In genomic region chr20:50165687-50166554, GRCh38 we compare ENCODE assay signal across 1 cellular context.
A peak's percentile ranks its signal among the peaks of the same experiment; 100 is the strongest.
TF ChIP-seq lines count a peak whose summit lies in the region.

No MANE protein-coding gene starts in this region.

TF ChIP-seq in HepG2, 621 proteins besides CTCF, POLR2A, EP300 and RAD21 (continued from another document and continues in another):
- 0 out of 2 replicates have a peak, but pooled peaks have one; percentile 62 for TF ChIP-seq U2AF2 (IDR thresholded peaks at IDR 0.05; ENCODE audit: low read depth, low read length)
- peak; percentile 72; the same call in 1 of the 2 replicates for TF ChIP-seq ZIK1 (CRISPR knock-in tag; IDR thresholded peaks at IDR 0.05; ENCODE audit: borderline replicate concordance, low read depth)
- TF ChIP-seq ZNF552 (CRISPR knock-in tag; IDR thresholded peaks at IDR 0.05; ENCODE audit: borderline replicate concordance), result no peak
- TF ChIP-seq ZNF878 (CRISPR knock-in tag; IDR thresholded peaks at IDR 0.05), result peak; percentile 97
- TF ChIP-seq CBFB (CRISPR knock-in tag; IDR thresholded peaks at IDR 0.05), result no peak; the same call in 1 of the 2 replicates
- peak; percentile 21; the same call in 1 of the 2 replicates for TF ChIP-seq ELF1 (CRISPR knock-in tag; IDR thresholded peaks at IDR 0.05)
- peak; percentile 90; the same call in 1 of the 2 replicates for TF ChIP-seq CCDC6 (CRISPR knock-in tag; IDR thresholded peaks at IDR 0.05)
- peak; percentile 81 for TF ChIP-seq ZNF574 (CRISPR knock-in tag; IDR thresholded peaks at IDR 0.05)
- TF ChIP-seq ZNF121 (CRISPR knock-in tag; IDR thresholded peaks at IDR 0.05), result peak; percentile 72; the same call in 1 of the 2 replicates
- TF ChIP-seq MBNL3 (CRISPR knock-in tag; conservative IDR thresholded peaks at IDR 0.05), result no peak
- peak; percentile 85; the same call in 1 of the 2 replicates for TF ChIP-seq ZKSCAN8 (CRISPR knock-in tag; IDR thresholded peaks at IDR 0.05; ENCODE audit: borderline replicate concordance)
- no peak for TF ChIP-seq NFRKB (IDR thresholded peaks at IDR 0.05)
- TF ChIP-seq ZNF362 (CRISPR knock-in tag; IDR thresholded peaks at IDR 0.05; ENCODE audit: borderline replicate concordance), result peak; percentile 64
- TF ChIP-seq STAT5B (CRISPR knock-in tag; IDR thresholded peaks at IDR 0.05), result no peak
- no peak for TF ChIP-seq SRSF9 (IDR thresholded peaks at IDR 0.05; ENCODE audit: borderline replicate concordance, insufficient read depth, low read depth, low read length, poor library complexity, severe bottlenecking)
- no peak for TF ChIP-seq BCLAF1 (IDR thresholded peaks at IDR 0.05)
- TF ChIP-seq AHR (CRISPR knock-in tag; IDR thresholded peaks at IDR 0.05), result peak; percentile 77; the same call in 1 of the 2 replicates
- TF ChIP-seq ZEB1 (IDR thresholded peaks at IDR 0.05; ENCODE audit: insufficient replicate concordance, low read depth), result peak; percentile 72
- no peak; the same call in 1 of the 2 replicates for TF ChIP-seq HNF1A (IDR thresholded peaks at IDR 0.05; ENCODE audit: low read depth)
- TF ChIP-seq HNF1A (CRISPR knock-in tag; IDR thresholded peaks at IDR 0.05; ENCODE audit: borderline replicate concordance), result peak; percentile 81; the same call in 1 of the 2 replicates
- 0 out of 2 replicates have a peak, but pooled peaks have one; percentile 33 for TF ChIP-seq SMYD3 (CRISPR knock-in tag; IDR thresholded peaks at IDR 0.05)
- no peak for TF ChIP-seq LBX2 (CRISPR knock-in tag; IDR thresholded peaks at IDR 0.05; ENCODE audit: borderline replicate concordance)
- no peak; the same call in none of the 2 replicates for TF ChIP-seq HMGXB3 (CRISPR knock-in tag; IDR thresholded peaks at IDR 0.05; ENCODE audit: borderline replicate concordance)
- no peak for TF ChIP-seq CBX2 (IDR thresholded peaks at IDR 0.05; ENCODE audit: low read depth, low read length)
- TF ChIP-seq CBX2 (CRISPR knock-in tag; IDR thresholded peaks at IDR 0.05; ENCODE audit: low read depth), result no peak
- peak; percentile 99 for TF ChIP-seq MTA1 (CRISPR knock-in tag; IDR thresholded peaks at IDR 0.05; ENCODE audit: borderline replicate concordance)
- TF ChIP-seq ZNF772 (CRISPR knock-in tag; IDR thresholded peaks at IDR 0.05), result peak; percentile 97
- TF ChIP-seq KDM4B (CRISPR knock-in tag; IDR thresholded peaks at IDR 0.05), result no peak; the same call in 1 of the 2 replicates
- TF ChIP-seq TGIF2 (CRISPR knock-in tag; IDR thresholded peaks at IDR 0.05), result peak; percentile 98
- TF ChIP-seq ZNF235 (CRISPR knock-in tag; IDR thresholded peaks at IDR 0.05; ENCODE audit: borderline replicate concordance), result peak; percentile 54; the same call in 1 of the 2 replicates
- peak; percentile 62 for TF ChIP-seq TAF1 (CRISPR knock-in tag; IDR thresholded peaks at IDR 0.05)
- peak; percentile 96 for TF ChIP-seq ARID4A (CRISPR knock-in tag; IDR thresholded peaks at IDR 0.05; ENCODE audit: borderline replicate concordance)
- no peak; the same call in 1 of the 2 replicates for TF ChIP-seq GATA4 (IDR thresholded peaks at IDR 0.05; ENCODE audit: borderline replicate concordance, low read depth)
- no peak; the same call in 1 of the 2 replicates for TF ChIP-seq ZBTB43 (CRISPR knock-in tag; conservative IDR thresholded peaks at IDR 0.05)
- peak; percentile 60; the same call in 1 of the 2 replicates for TF ChIP-seq MYNN (CRISPR knock-in tag; IDR thresholded peaks at IDR 0.05; ENCODE audit: low read depth)
- TF ChIP-seq SKI (IDR thresholded peaks at IDR 0.05; ENCODE audit: partially characterized antibody), result peak; percentile 83
- peak; percentile 95 for TF ChIP-seq SALL2 (CRISPR knock-in tag; IDR thresholded peaks at IDR 0.05)
